22 cellular contexts compared by ENCODE assay signal in the genomic region with DNA sequence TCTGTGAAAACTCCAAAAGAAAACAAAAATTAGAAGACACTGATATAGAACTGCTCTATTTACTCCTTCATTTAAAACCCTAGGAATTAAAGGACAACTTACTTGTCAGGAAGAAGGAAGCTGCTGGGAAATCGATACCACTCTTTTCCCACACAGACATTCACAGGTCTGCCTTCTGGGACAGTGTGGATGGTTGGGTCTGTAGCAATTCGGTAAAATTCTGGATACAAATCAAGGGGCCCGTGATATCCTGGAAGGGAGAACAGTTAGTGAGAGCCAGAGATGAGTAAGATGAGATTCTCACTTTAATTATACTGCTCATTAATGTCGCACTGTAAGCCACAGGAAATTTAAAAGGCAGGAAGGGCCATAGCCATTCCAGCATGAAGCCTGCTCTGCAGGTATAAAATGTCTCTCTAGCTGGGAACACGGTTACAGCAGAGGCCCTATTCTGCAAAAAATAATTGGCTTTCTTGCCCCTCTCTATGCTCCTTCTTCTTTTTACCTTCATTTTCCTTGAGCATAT. TPM values are rescaled to one million over a fixed set of nuclear protein-coding genes. Genes with fewer than 3 reads are reported as not detected.
DNase-seq lines count a peak whose midpoint lies in the region; ATAC-seq and TF ChIP-seq lines count a peak whose summit lies in the region.
"Had no signal": no experiment of that assay in that cellular context is flagged by ENCODE, and none has a peak within 500 bp of the region (broad histone marks: within the 10 kb centered on the region; RNA-seq: fewer than 3 reads in every experiment).

No MANE protein-coding gene starts in this region.

- ATAC-seq in PC-3, result no peak
- no peak for ATAC-seq in stimulated activated effector memory CD8-positive, alpha-beta T cell treated with anti-CD3 and anti-CD28 coated beads, Interleukin-12 subunit alpha, Interleukin-12 subunit beta, amount 100 ng/mL, for 72 hours
- no peak for ATAC-seq in gastroesophageal sphincter
- ATAC-seq: A549, SK-N-SH treated with all-trans-retinoic acid at 6 μM for 48 hours had no signal

- CTCF ChIA-PET in PC-3 (lab: Charles Lee), result interaction anchor here (0.6 kb wide), 1 partner anchor 72 kb away, joined by 4 read pairs; no protein-coding TSS in a partner anchor

- H3K4me1 ChIP-seq in PC-3 (ENCODE audit: insufficient read depth, low read length), result peaks cover 12% of the 10 kb centered on the region
- peaks cover 40% of the 10 kb centered on the region for H3K4me1 ChIP-seq in hepatocyte (ENCODE audit: insufficient read depth)
- no peaks in the 10 kb centered on the region for H3K4me1 ChIP-seq in gastroesophageal sphincter
- H3K4me1 ChIP-seq: A549; BLaER1 treated with 17β-estradiol and CSF1 and Interleukin-3, amounts not matched to agents 10 nM and 100 nM had no signal

- peaks cover 12% of the 10 kb centered on the region for H3K4me1 Mint-ChIP-seq in stimulated activated effector memory CD8-positive, alpha-beta T cell treated with anti-CD3 and anti-CD28 coated beads, Interleukin-12 subunit alpha, Interleukin-12 subunit beta, amount 100 ng/mL, for 72 hours

- no TSS peak for BruUV-seq in PC-3 (replicated peaks; lab: Mats Ljungman, UMichigan)

- no peak for TF ChIP-seq POLR2A in gastroesophageal sphincter (IDR thresholded peaks at IDR 0.05)

- H3K9me3 Mint-ChIP-seq in stimulated activated effector memory CD8-positive, alpha-beta T cell treated with anti-CD3 and anti-CD28 coated beads, Interleukin-12 subunit alpha, Interleukin-12 subunit beta, amount 100 ng/mL, for 72 hours, result no peaks in the 10 kb centered on the region

- H3K4me2 ChIP-seq in PC-3 (ENCODE audit: low read length) (peak overlapping the region; percentile 36; the same call in 1 of the 2 replicates), hepatocyte (no peak overlapping the region)
- H3K4me2 ChIP-seq: A549; BLaER1 treated with 17β-estradiol and CSF1 and Interleukin-3, amounts not matched to agents 10 nM and 100 nM had no signal

- TF ChIP-seq CTCF in PC-3 (conservative IDR thresholded peaks at IDR 0.05; ENCODE audit: low read depth, low read length) (no peak), hepatocyte (IDR thresholded peaks at IDR 0.05; ENCODE audit: poor library complexity) (no peak), gastroesophageal sphincter (IDR thresholded peaks at IDR 0.05) (no peak)

- H3K79me2 ChIP-seq in PC-3 (ENCODE audit: low read length) (no peaks in the 10 kb centered on the region), hepatocyte (no peaks in the 10 kb centered on the region)

- H3K27ac Mint-ChIP-seq in stimulated activated effector memory CD8-positive, alpha-beta T cell treated with anti-CD3 and anti-CD28 coated beads, Interleukin-12 subunit alpha, Interleukin-12 subunit beta, amount 100 ng/mL, for 72 hours, result peak overlapping the region; percentile 74

- H2AFZ ChIP-seq in PC-3 (ENCODE audit: low read length), result no peak overlapping the region
- H2AFZ ChIP-seq in hepatocyte, result no peak overlapping the region

- no peak overlapping the region for H3K4me3 Mint-ChIP-seq in stimulated activated effector memory CD8-positive, alpha-beta T cell treated with anti-CD3 and anti-CD28 coated beads, Interleukin-12 subunit alpha, Interleukin-12 subunit beta, amount 100 ng/mL, for 72 hours

- H3K27ac ChIP-seq in PC-3 (ENCODE audit: low read length) (peak overlapping the region; percentile 24; the same call in 1 of the 2 replicates), hepatocyte (peak overlapping the region; percentile 57), gastroesophageal sphincter (no peak overlapping the region)
- H3K27ac ChIP-seq: A549; BLaER1 treated with 17β-estradiol and CSF1 and Interleukin-3, amounts not matched to agents 10 nM and 100 nM; RWPE1 had no signal

- no peaks in the 10 kb centered on the region for H3K9me3 ChIP-seq in PC-3 (ENCODE audit: low read length)
- H3K9me3 ChIP-seq in hepatocyte (ENCODE audit: low read depth), result no peaks in the 10 kb centered on the region
- no peaks in the 10 kb centered on the region for H3K9me3 ChIP-seq in gastroesophageal sphincter
- H3K9me3 ChIP-seq: A549; BLaER1 treated with 17β-estradiol and CSF1 and Interleukin-3, amounts not matched to agents 10 nM and 100 nM had no signal

- no peaks in the 10 kb centered on the region for H4K20me1 ChIP-seq in PC-3 (ENCODE audit: low read length)
- no peaks in the 10 kb centered on the region for H4K20me1 ChIP-seq in hepatocyte (ENCODE audit: insufficient read depth, poor library complexity, severe bottlenecking)
- H4K20me1 ChIP-seq: BLaER1 treated with 17β-estradiol and CSF1 and Interleukin-3, amounts not matched to agents 10 nM and 100 nM had no signal

- POLR2A ChIA-PET in PC-3 (lab: Charles Lee; ENCODE audit: unreplicated experiment), result no interaction called here

- H3K27me3 ChIP-seq in PC-3 (ENCODE audit: low read length) (no peaks in the 10 kb centered on the region), hepatocyte (no peaks in the 10 kb centered on the region), gastroesophageal sphincter (no peaks in the 10 kb centered on the region)
- H3K27me3 ChIP-seq: BLaER1 treated with 17β-estradiol and CSF1 and Interleukin-3, amounts not matched to agents 10 nM and 100 nM had no signal

- 96% methylated on average over 5 of the region's 5 CpGs for WGBS in hepatocyte (ENCODE audit: low lambda C conversion rate, missing lambda C conversion rate)
- WGBS in gastroesophageal sphincter (ENCODE audit: low coverage in 1 of 2), 2 donors, result 81 to 94% methylated on average over 4 to 5 of the region's 5 CpGs

- no peaks in the 10 kb centered on the region for H3K9me2 ChIP-seq in PC-3 (replicated peaks; ENCODE audit: low read length)
- H3K9me2 ChIP-seq in hepatocyte (replicated peaks; ENCODE audit: insufficient read depth), result no peaks in the 10 kb centered on the region

- peaks cover 90% of the 10 kb centered on the region for H3K36me3 Mint-ChIP-seq in stimulated activated effector memory CD8-positive, alpha-beta T cell treated with anti-CD3 and anti-CD28 coated beads, Interleukin-12 subunit alpha, Interleukin-12 subunit beta, amount 100 ng/mL, for 72 hours

- peaks cover 39% of the 10 kb centered on the region; the same call in 1 of the 2 replicates for H3K36me3 ChIP-seq in PC-3 (ENCODE audit: low read depth, low read length)
- H3K36me3 ChIP-seq in hepatocyte (replicated peaks; ENCODE audit: insufficient read depth, low read depth), result no peaks in the 10 kb centered on the region
- H3K36me3 ChIP-seq in gastroesophageal sphincter, result peaks cover 4 to 64% of the 10 kb centered on the region in 2 donors

- H3K9ac ChIP-seq in PC-3 (ENCODE audit: low read length), result no peak overlapping the region
- H3K9ac ChIP-seq: BLaER1 treated with 17β-estradiol and CSF1 and Interleukin-3, amounts not matched to agents 10 nM and 100 nM had no signal

- DNase-seq in PC-3, result no peak
- DNase-seq in hepatocyte (ENCODE audit: low spot score), result no peak
- DNase-seq in stimulated activated effector memory CD8-positive, alpha-beta T cell treated with anti-CD3 and anti-CD28 coated beads, Interleukin-12 subunit alpha, Interleukin-12 subunit beta, amount 100 ng/mL, for 72 hours (ENCODE audit: low spot score in 2 of 2), result no peak
- DNase-seq in AML-193 (lab: John Stamatoyannopoulos, UW), result no peak
- no peak for DNase-seq in NCI-H2081 (lab: John Stamatoyannopoulos, UW)
- DNase-seq: DMS 273 treated with DMSO at 0.1 percent for 48 hours, DND-41, GOT3, KBM-7, NCI-H1105 treated with DMSO at 0.1 percent for 48 hours, NCI-H1694, NCI-H2107, NCI-H510A, NCI-H748 treated with DMSO at 0.1 percent for 48 hours, OCI-M1, SIG-M5 had no signal

- H3K4me3 ChIP-seq in GM08714 (ENCODE audit: low read length) (peak overlapping the region; percentile 36; the same call in 1 of the 2 replicates), PC-3 (ENCODE audit: low read length) (no peak overlapping the region), hepatocyte (no peak overlapping the region), gastroesophageal sphincter (no peak overlapping the region)
- H3K4me3 ChIP-seq: A549; BLaER1 treated with 17β-estradiol and CSF1 and Interleukin-3, amounts not matched to agents 10 nM and 100 nM had no signal

- intact Hi-C loops in PC-3 (cut with micrococcal nuclease), result no loop called here

- no peak for TF ChIP-seq EP300 in gastroesophageal sphincter (IDR thresholded peaks at IDR 0.05)

- no peaks in the 10 kb centered on the region for H3F3A ChIP-seq in PC-3 (ENCODE audit: low read length, unreplicated experiment)

RNA-seq across cellular contexts. Expression of gene ALG9, which starts 34.0 kb away (rescaled TPM):
- total RNA-seq in PC-3 (2014; rRNA removed) (29.4 and 34.3 TPM in 2 replicates), hepatocyte (42.0 and 52.4 TPM in 2 replicates), gastroesophageal sphincter (10 to 100 TPM; 26.7 to 33.9 (median 31.1) TPM)
- 22.6 and 38.7 TPM in 2 replicates for polyA plus RNA-seq in hepatocyte

RNA-seq across cellular contexts. Expression of gene FDXACB1, which starts 41.5 kb away (rescaled TPM):
- 2.5 and 3.0 TPM in 2 replicates for total RNA-seq in PC-3 (2014; rRNA removed)
- 2.3 and 2.6 TPM in 2 replicates for total RNA-seq in hepatocyte
- polyA plus RNA-seq in hepatocyte, result 0.64 and 2.2 TPM in 2 replicates
- total RNA-seq in gastroesophageal sphincter, result 1 to 10 TPM in 2 of 4 donors, under 1 TPM in 2; 0.16 to 1.1 (median 0.99) TPM

RNA-seq across cellular contexts. Expression of gene CFAP68, which starts 41.9 kb away (rescaled TPM):
- total RNA-seq in PC-3 (2014; rRNA removed) (26.0 and 27.4 TPM in 2 replicates), hepatocyte (21.1 and 24.6 TPM in 2 replicates), gastroesophageal sphincter (10 to 100 TPM; 11.7 to 19.3 (median 17.5) TPM)
- 19.9 and 21.8 TPM in 2 replicates for polyA plus RNA-seq in hepatocyte

Comparison
In these comparisons a context has a peak if more than half of its experiments do, and no peak if none do; other contexts are left out.
1. H3K27ac ChIP-seq: peak in PC-3 (single experiment) and hepatocyte (single experiment); none in gastroesophageal sphincter (0 of 4).